ENCODE assay signal across 1 cellular context in genomic region chr5:140973550-140973949, GRCh38.
TF ChIP-seq lines count a peak whose summit lies in the region.

No MANE protein-coding gene starts in this region.

TF ChIP-seq in H1, 55 proteins besides CTCF, POLR2A, EP300 and RAD21:
- no peak for TF ChIP-seq USF2 (IDR thresholded peaks at IDR 0.05; ENCODE audit: low read length)
